ENCODE assay signal across 8 cellular contexts in genomic region chr10:15859865-15860691, GRCh38. TPM values are rescaled to one million over a fixed set of nuclear protein-coding genes. Genes with fewer than 3 reads are reported as not detected.
DNase-seq lines count a peak whose midpoint lies in the region; ATAC-seq and TF ChIP-seq lines count a peak whose summit lies in the region.

MINDY3 (minus strand) TSS chr10:15860507; CDS start chr10:15860299, 208 bp downstream.

- ATAC-seq in GM18499 (IDR thresholded peaks at IDR 0.05; ENCODE audit: insufficient read depth, unreplicated experiment) (peak; percentile 70), HG02840 (IDR thresholded peaks at IDR 0.05; ENCODE audit: low FRiP score, unreplicated experiment) (peak; percentile 94), aorta (ENCODE audit: low FRiP score) (peak; percentile 95)

- no peak for TF ChIP-seq CTCF in astrocyte of the cerebellum (IDR thresholded peaks at IDR 0.05; ENCODE audit: low read depth, low read length, missing control alignments)
- no peak for TF ChIP-seq CTCF in hepatocyte (IDR thresholded peaks at IDR 0.05; ENCODE audit: poor library complexity)

- peak; percentile 79 for DNase-seq in NCI-H146 treated with DMSO at 0.1 percent for 48 hours (lab: John Stamatoyannopoulos, UW; ENCODE audit: unreplicated experiment)
- peak; percentile 76 for DNase-seq in T-helper 2 cell treated with Interferon-gamma antibody and Interleukin-4, amounts not matched to agents 5 μg/mL and 100 μg/mL, for 36 hours (ENCODE audit: low spot score)
- peak; percentile 42 for DNase-seq in astrocyte of the cerebellum (ENCODE audit: low read depth)
- DNase-seq in hepatocyte (ENCODE audit: low spot score) = peak; percentile 86
- DNase-seq in renal cortical epithelial cell (ENCODE audit: low read depth) = peak; percentile 82
- peak; percentile 86 to 89 for DNase-seq in aorta

- H2AFZ ChIP-seq in hepatocyte = peak within 1 kb of the TSS; percentile 94

- in situ Hi-C loops in astrocyte of the cerebellum (cut with HindIII; ENCODE audit: low sequenced_read_pairs) = no loop called here

- no peaks in the 10 kb centered on the region for H3K9me2 ChIP-seq in hepatocyte (replicated peaks; ENCODE audit: insufficient read depth)

- peak within 1 kb of the TSS; percentile 73 for H3K4me2 ChIP-seq in hepatocyte

- peaks cover 44% of the 10 kb centered on the region for H3K79me2 ChIP-seq in hepatocyte

- no peaks in the 10 kb centered on the region for H4K20me1 ChIP-seq in hepatocyte (ENCODE audit: insufficient read depth, poor library complexity, severe bottlenecking)

- peaks cover 29% of the 10 kb centered on the region for H3K4me1 Mint-ChIP-seq in T-helper 2 cell treated with Interferon-gamma antibody and Interleukin-4, amounts not matched to agents 5 μg/mL and 100 μg/mL, for 36 hours (ENCODE audit: low read depth)

- peak within 1 kb of the TSS; percentile 91 for H3K27ac Mint-ChIP-seq in T-helper 2 cell treated with Interferon-gamma antibody and Interleukin-4, amounts not matched to agents 5 μg/mL and 100 μg/mL, for 36 hours

- H3K36me3 ChIP-seq in hepatocyte (replicated peaks; ENCODE audit: insufficient read depth, low read depth) (no peaks in the 10 kb centered on the region), aorta (ENCODE audit: control insufficient read depth in 1 of 2, insufficient read depth in 2 of 2, low read length in 1 of 2) (no peaks in the 10 kb centered on the region)

- H3K9me3 Mint-ChIP-seq in T-helper 2 cell treated with Interferon-gamma antibody and Interleukin-4, amounts not matched to agents 5 μg/mL and 100 μg/mL, for 36 hours = peaks cover 4% of the 10 kb centered on the region

- no peaks in the 10 kb centered on the region for H3K9me3 ChIP-seq in hepatocyte (ENCODE audit: low read depth)
- no peaks in the 10 kb centered on the region for H3K9me3 ChIP-seq in aorta (ENCODE audit: control insufficient read depth, low read length)

- H3K36me3 Mint-ChIP-seq in T-helper 2 cell treated with Interferon-gamma antibody and Interleukin-4, amounts not matched to agents 5 μg/mL and 100 μg/mL, for 36 hours (ENCODE audit: low read depth) = peaks cover 19% of the 10 kb centered on the region

- H3K27ac ChIP-seq in hepatocyte = peak within 1 kb of the TSS; percentile 67
- H3K27ac ChIP-seq in aorta (ENCODE audit: low read depth in 1 of 2, low read length in 2 of 2) = peak within 1 kb of the TSS in 1 of 2 donors; percentile 49

- H3K4me3 ChIP-seq in astrocyte of the cerebellum (ENCODE audit: low read depth, low read length) = peak within 1 kb of the TSS; percentile 91
- H3K4me3 ChIP-seq in hepatocyte = peak within 1 kb of the TSS; percentile 60
- peak within 1 kb of the TSS; percentile 73 to 88 for H3K4me3 ChIP-seq in aorta (ENCODE audit: low read length in 2 of 2)

- H3K27me3 Mint-ChIP-seq in T-helper 2 cell treated with Interferon-gamma antibody and Interleukin-4, amounts not matched to agents 5 μg/mL and 100 μg/mL, for 36 hours (ENCODE audit: low read depth) = peaks cover 23% of the 10 kb centered on the region

- H3K27me3 ChIP-seq in hepatocyte (peaks cover 13% of the 10 kb centered on the region), aorta (ENCODE audit: control insufficient read depth in 1 of 2, insufficient read depth in 2 of 2, low read length in 1 of 2) (no peaks in the 10 kb centered on the region)

- WGBS in hepatocyte (ENCODE audit: low lambda C conversion rate, missing lambda C conversion rate) = 1% methylated on average over 50 of the region's 50 CpGs
- 0 to 1% methylated on average over 48 to 50 of the region's 50 CpGs for WGBS in aorta, 2 donors

- intact Hi-C loops in aorta (cut with DNase I) = no loop called here

- H3K4me1 ChIP-seq in hepatocyte (ENCODE audit: insufficient read depth) (peaks cover 29% of the 10 kb centered on the region), aorta (ENCODE audit: control insufficient read depth in 1 of 2, insufficient read depth in 2 of 2, low read length in 2 of 2) (peaks cover 0 to 9% of the 10 kb centered on the region in 2 donors)

- peak within 1 kb of the TSS; percentile 100 for H3K4me3 Mint-ChIP-seq in T-helper 2 cell treated with Interferon-gamma antibody and Interleukin-4, amounts not matched to agents 5 μg/mL and 100 μg/mL, for 36 hours

RNA-seq across cellular contexts. Expression of gene MINDY3, which starts in this region (rescaled TPM):
- total RNA-seq in hepatocyte (28.9 and 37.6 TPM in 2 replicates), renal cortical epithelial cell (34.6 and 37.2 TPM in 2 replicates), aorta (10 to 100 TPM; 37.7 to 81.1 TPM)
- polyA plus RNA-seq in hepatocyte (16.5 and 18.1 TPM in 2 replicates), aorta (10 to 100 TPM; 24.9 to 35.8 TPM)
